Comparison of ENCODE assay signal across 31 cellular contexts in the genomic region with DNA sequence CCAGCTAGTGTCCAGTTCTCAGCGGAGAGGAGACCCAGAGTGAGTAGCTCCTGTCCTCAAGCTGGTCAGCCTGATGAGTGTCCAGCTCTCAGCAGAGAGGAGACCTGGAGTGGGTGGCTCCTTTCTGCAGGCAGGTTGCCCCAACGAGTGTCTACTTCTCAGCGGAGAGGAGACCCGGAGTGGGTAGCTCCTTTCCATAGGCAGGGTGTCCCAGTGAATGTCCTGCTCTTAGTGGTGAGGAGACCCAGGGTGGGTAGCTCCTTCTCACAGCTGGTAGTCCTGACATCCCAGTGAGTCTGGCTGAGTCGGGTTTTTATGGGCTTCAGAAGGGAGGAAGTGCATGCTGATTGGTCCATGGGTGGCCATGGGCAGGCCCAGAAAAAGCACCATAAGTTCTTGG.
"Had no signal": no experiment of that assay in that cellular context is flagged by ENCODE, and none has a peak within 500 bp of the region (broad histone marks: within the 10 kb centered on the region; RNA-seq: fewer than 3 reads in every experiment).

No MANE protein-coding gene starts in this region.

- H3K4me1 Mint-ChIP-seq: activated CD4-positive, alpha-beta memory T cell treated with anti-CD3 and anti-CD28 coated beads, Interleukin-2, amount 10 ng/mL, durations not matched to agents 7 days and 5 days; brain; T-cell had no signal

- H3K27ac Mint-ChIP-seq: activated CD4-positive, alpha-beta memory T cell treated with anti-CD3 and anti-CD28 coated beads, Interleukin-2, amount 10 ng/mL, durations not matched to agents 7 days and 5 days; activated naive CD4-positive, alpha-beta T cell treated with anti-CD3 and anti-CD28 coated beads for 36 hours; activated naive CD4-positive, alpha-beta T cell treated with anti-CD3 and anti-CD28 coated beads, Interleukin-2, amount 50 U/mL, for 72 hours; activated T-cell treated with anti-CD3 and anti-CD28 coated beads, Interleukin-2, amount 50 U/mL, for 72 hours; activated T-helper 17 cell treated with anti-CD3 and anti-CD28 coated beads, Interleukin-2, amount 50 U/mL, for 72 hours; brain; T-cell; T-helper 17 cell had no signal

- H3K9me3 Mint-ChIP-seq: activated T-helper 17 cell treated with anti-CD3 and anti-CD28 coated beads, Interleukin-2, amount 50 U/mL, for 72 hours had no signal

- H3K9me3 ChIP-seq: Peyer's patch had no signal

- H3K27me3 ChIP-seq: Peyer's patch had no signal

- DNase-seq: activated CD4-positive, alpha-beta memory T cell treated with anti-CD3 and anti-CD28 coated beads, Interleukin-2, amount 10 ng/mL, durations not matched to agents 7 days and 5 days; activated CD4-positive, alpha-beta T cell treated with anti-CD3 and anti-CD28 coated beads for 1 hour; activated CD4-positive, alpha-beta T cell treated with anti-CD3 and anti-CD28 coated beads for 48 hours; activated CD4-positive, CD25-positive, alpha-beta regulatory T cell; activated gamma-delta T cell treated with Interleukin-2 at 50 U/mL for 16 hours; activated naive CD4-positive, alpha-beta T cell treated with anti-CD3 and anti-CD28 coated beads for 36 hours; activated T-cell treated with anti-CD3 and anti-CD28 coated beads, Interleukin-2, amount 50 U/mL, for 1 hour; activated T-cell treated with anti-CD3 and anti-CD28 coated beads, Interleukin-2, amount 50 U/mL, for 72 hours; anterior cingulate cortex; caudate nucleus; cerebellar nuclear complex; NCI-H1048; NCI-H1105 treated with DMSO at 0.1 percent for 48 hours; NCI-H1436; NCI-H1694; NCI-H1930; NCI-H2081 treated with DMSO at 0.1 percent for 48 hours; NCI-H226; NCI-H524 treated with DMSO at 0.1 percent for 48 hours; PC-3; Peyer's patch; RPMI8226; SHP77 treated with DMSO at 0.1 percent for 48 hours; T-cell; T-helper 17 cell; T-helper 9 cell; WERI-Rb-1 had no signal

- H3K4me1 ChIP-seq: Peyer's patch had no signal

- ATAC-seq: activated naive CD4-positive, alpha-beta T cell treated with anti-CD3 and anti-CD28 coated beads, Interleukin-2, amount 50 U/mL, for 72 hours; activated T-cell treated with anti-CD3 and anti-CD28 coated beads, Interleukin-2, amount 50 U/mL, for 72 hours; activated T-helper 17 cell treated with anti-CD3 and anti-CD28 coated beads, Interleukin-2, amount 50 U/mL, for 72 hours; PC-3; SK-N-SH treated with all-trans-retinoic acid at 6 μM for 48 hours; T-cell; T-helper 17 cell had no signal

- H3K27ac ChIP-seq: Peyer's patch, WERI-Rb-1 had no signal

- H3K4me3 ChIP-seq: Peyer's patch had no signal

- H3K4me3 Mint-ChIP-seq: activated CD4-positive, alpha-beta memory T cell treated with anti-CD3 and anti-CD28 coated beads, Interleukin-2, amount 10 ng/mL, durations not matched to agents 7 days and 5 days; activated naive CD4-positive, alpha-beta T cell treated with anti-CD3 and anti-CD28 coated beads for 36 hours; activated T-cell treated with anti-CD3 and anti-CD28 coated beads, Interleukin-2, amount 50 U/mL, for 72 hours; activated T-helper 17 cell treated with anti-CD3 and anti-CD28 coated beads, Interleukin-2, amount 50 U/mL, for 72 hours; brain; T-cell; T-helper 17 cell had no signal
